20 cellular contexts compared by ENCODE assay signal in the genomic region with DNA sequence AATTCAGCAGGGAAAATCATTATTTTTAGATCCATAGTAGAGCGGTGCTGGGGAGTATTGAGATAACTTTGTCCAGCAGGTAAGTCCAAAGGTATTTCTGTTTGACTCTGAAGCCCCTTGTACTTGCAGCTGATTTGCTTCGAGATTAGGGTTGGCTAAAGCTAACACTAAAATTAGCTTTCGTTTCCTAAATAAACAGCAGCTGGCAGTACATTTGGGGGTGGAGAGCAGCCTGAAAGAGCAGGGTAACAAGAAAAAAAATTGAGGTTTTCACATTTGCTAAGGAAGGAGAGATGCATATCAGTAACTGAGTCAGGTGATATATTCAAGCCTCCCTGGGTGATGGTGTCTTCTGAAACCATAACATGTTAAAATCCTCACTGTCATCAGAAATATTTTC. TPM values are rescaled to one million over a fixed set of nuclear protein-coding genes. Genes with fewer than 3 reads are reported as not detected.
DNase-seq lines count a peak whose midpoint lies in the region; ATAC-seq and TF ChIP-seq lines count a peak whose summit lies in the region.
"Had no signal": no experiment of that assay in that cellular context is flagged by ENCODE, and none has a peak within 500 bp of the region (broad histone marks: within the 10 kb centered on the region; RNA-seq: fewer than 3 reads in every experiment).

No MANE protein-coding gene starts in this region.

- 33% methylated on average over 3 of the region's 3 CpGs for WGBS in hepatocyte (ENCODE audit: low lambda C conversion rate, missing lambda C conversion rate)
- no CpG with 5 or more reads among the region's 3 CpGs for WGBS in neuronal stem cell (ENCODE audit: extremely low coverage in 2 of 2, insufficient read length in 2 of 2, insufficient replicate concordance in 1 of 2), 2 donors

- H4K20me1 ChIP-seq in hepatocyte (ENCODE audit: insufficient read depth, poor library complexity, severe bottlenecking) = no peaks in the 10 kb centered on the region

- H3K4ac ChIP-seq in neuronal stem cell (ENCODE audit: low read length) = no peak overlapping the region

- no peak overlapping the region for H4K91ac ChIP-seq in neuronal stem cell (ENCODE audit: low read depth, low read length, poor library complexity)

- no peaks in the 10 kb centered on the region for H3K79me2 ChIP-seq in hepatocyte

- H3K9ac ChIP-seq in neuronal stem cell (ENCODE audit: low read depth, low read length, poor library complexity) = no peak overlapping the region

- no peak overlapping the region for H2BK12ac ChIP-seq in neuronal stem cell (ENCODE audit: low read length)

- no peak overlapping the region for H2AK5ac ChIP-seq in neuronal stem cell (ENCODE audit: low read depth, low read length)

- H3K18ac ChIP-seq in neuronal stem cell (ENCODE audit: low read length) = no peak overlapping the region

- DNase-seq in DMS 273 (lab: John Stamatoyannopoulos, UW; ENCODE audit: unreplicated experiment) (peak; percentile 20), DMS 273 treated with DMSO at 0.1 percent for 48 hours (lab: John Stamatoyannopoulos, UW) (no peak), Ammon's horn (ENCODE audit: low spot score) (peak; percentile 12), NCI-H774 (lab: John Stamatoyannopoulos, UW) (peak; percentile 14), hepatocyte (ENCODE audit: low spot score) (no peak), upper lobe of right lung (no peak), neuronal stem cell (ENCODE audit: low spot score) (no peak)
- DNase-seq: activated CD4-positive, alpha-beta T cell treated with anti-CD3 and anti-CD28 coated beads, Interleukin-2, amount 50 U/mL, for 4 hours; activated T-cell treated with anti-CD3 and anti-CD28 coated beads, Interleukin-2, amount 50 U/mL, for 24 hours; central memory CD4-positive, alpha-beta T cell; dermis blood vessel endothelial cell; NCI-H146; occipital lobe; stimulated activated CD4-positive, alpha-beta T cell treated with anti-CD3 and anti-CD28 coated beads, Interleukin-4, amount 100 ng/mL, for 4 hours had no signal

- H3K27me3 ChIP-seq in hepatocyte (no peaks in the 10 kb centered on the region), upper lobe of right lung (no peaks in the 10 kb centered on the region), neuronal stem cell (ENCODE audit: control insufficient read depth in 3 of 3, insufficient read depth in 3 of 3, low read depth in 1 of 3, low read length in 3 of 3) (no peaks in the 10 kb centered on the region)
- H3K27me3 ChIP-seq: tibial nerve had no signal

- ATAC-seq in upper lobe of right lung (no peak), GM18870 (IDR thresholded peaks at IDR 0.05; ENCODE audit: unreplicated experiment) (no peak)

- no peak overlapping the region for H3K14ac ChIP-seq in neuronal stem cell (ENCODE audit: low read length)

- H3K36me3 ChIP-seq in hepatocyte (replicated peaks; ENCODE audit: insufficient read depth, low read depth) (no peaks in the 10 kb centered on the region), upper lobe of right lung (no peaks in the 10 kb centered on the region), neuronal stem cell (replicated peaks in 1 of 2; ENCODE audit: control insufficient read depth in 2 of 2, insufficient read depth in 2 of 2, low read length in 2 of 2) (no peaks in the 10 kb centered on the region)
- H3K36me3 ChIP-seq: tibial nerve had no signal

- H3K9me2 ChIP-seq in hepatocyte (replicated peaks; ENCODE audit: insufficient read depth) = no peaks in the 10 kb centered on the region

- H3K23ac ChIP-seq in neuronal stem cell (ENCODE audit: low read depth, low read length, poor library complexity) = no peak overlapping the region

- H4K8ac ChIP-seq in neuronal stem cell (ENCODE audit: low read depth, low read length) = no peak overlapping the region

- H2BK5ac ChIP-seq in neuronal stem cell (ENCODE audit: low read length) = no peak overlapping the region

- H3K79me1 ChIP-seq in neuronal stem cell (ENCODE audit: low read depth, low read length) = no peaks in the 10 kb centered on the region

- H2BK15ac ChIP-seq in neuronal stem cell (ENCODE audit: low read length) = no peak overlapping the region

- H3K4me2 ChIP-seq in hepatocyte = peak overlapping the region; percentile 49
- no peak overlapping the region for H3K4me2 ChIP-seq in neuronal stem cell (ENCODE audit: insufficient read depth, low read length, poor library complexity, severe bottlenecking)

- H3K4me1 ChIP-seq in hepatocyte (ENCODE audit: insufficient read depth) (peaks cover 10% of the 10 kb centered on the region), upper lobe of right lung (peaks cover 12% of the 10 kb centered on the region), neuronal stem cell (ENCODE audit: control insufficient read depth in 2 of 2, insufficient read depth in 1 of 2, low read depth in 1 of 2, low read length in 2 of 2) (no peaks in the 10 kb centered on the region)
- H3K4me1 ChIP-seq: tibial nerve had no signal

- H3K27ac ChIP-seq in hepatocyte = no peak overlapping the region
- H3K27ac ChIP-seq in upper lobe of right lung = no peak overlapping the region
- H3K27ac ChIP-seq in neuronal stem cell (replicated peaks; ENCODE audit: low read length) = no peak overlapping the region
- H3K27ac ChIP-seq: 22Rv1, tibial nerve had no signal

- intact Hi-C loops in upper lobe of right lung (cut with DNase I) = no loop called here

- TF ChIP-seq CTCF in hepatocyte (IDR thresholded peaks at IDR 0.05; ENCODE audit: poor library complexity) = no peak
- no peak for TF ChIP-seq CTCF in upper lobe of right lung (IDR thresholded peaks at IDR 0.05)

- H3K9me3 ChIP-seq in hepatocyte (ENCODE audit: low read depth) (no peaks in the 10 kb centered on the region), upper lobe of right lung (no peaks in the 10 kb centered on the region), neuronal stem cell (replicated peaks in 1 of 2; ENCODE audit: control insufficient read depth in 2 of 2, insufficient read depth in 1 of 2, low read depth in 1 of 2, low read length in 2 of 2) (no peaks in the 10 kb centered on the region)
- H3K9me3 ChIP-seq: tibial nerve had no signal

- H2AFZ ChIP-seq in hepatocyte (no peak overlapping the region), neuronal stem cell (ENCODE audit: low read length) (no peak overlapping the region)

- no peak overlapping the region for H2BK120ac ChIP-seq in neuronal stem cell (ENCODE audit: low read depth, low read length)

- H3K4me3 ChIP-seq in hepatocyte = no peak overlapping the region
- no peak overlapping the region for H3K4me3 ChIP-seq in upper lobe of right lung
- H3K4me3 ChIP-seq in neuronal stem cell (ENCODE audit: low read length in 2 of 2) = no peak overlapping the region
- H3K4me3 ChIP-seq: tibial nerve had no signal

RNA-seq across cellular contexts. Expression of a gene that starts 37.4 kb away (rescaled TPM):
- total RNA-seq in hepatocyte (2.9 and 3.1 TPM in 2 replicates), upper lobe of right lung (68.7 TPM)
- 3.3 and 4.0 TPM in 2 replicates for polyA plus RNA-seq in hepatocyte
- polyA plus RNA-seq in neuronal stem cell (2013, experiment 1 of 2) = 0.11 TPM
- 0.94 TPM for polyA plus RNA-seq in neuronal stem cell (2013, experiment 2 of 2)
- total RNA-seq: dermis blood vessel endothelial cell; endothelial cell of umbilical vein; myocyte; occipital lobe; T-helper 1 cell treated with Interleukin-12 subunit alpha and Interleukin-12 subunit beta and Interleukin-4 antibody, amounts not matched to agents 30 ng/mL and 1 ng/mL, for 36 hours; tibial nerve had no signal
- polyA plus RNA-seq: endothelial cell of umbilical vein had no signal

Comparison
In these comparisons a context has a peak if more than half of its experiments do, and no peak if none do; other contexts are left out.
1. DNase-seq: peak in DMS 273 (single experiment), Ammon's horn (single experiment) and NCI-H774 (single experiment); none in DMS 273 treated with DMSO at 0.1 percent for 48 hours (single experiment), hepatocyte (single experiment), upper lobe of right lung (single experiment) and neuronal stem cell (single experiment).
2. RNA of a gene that starts 37.4 kb away (total RNA-seq): 68.7 TPM in upper lobe of right lung (single experiment); 2.9 to 3.1 TPM in hepatocyte; every median in the first group is over 10 times any median in the second.